Comparison of ENCODE assay signal across 13 cellular contexts in the genomic region with DNA sequence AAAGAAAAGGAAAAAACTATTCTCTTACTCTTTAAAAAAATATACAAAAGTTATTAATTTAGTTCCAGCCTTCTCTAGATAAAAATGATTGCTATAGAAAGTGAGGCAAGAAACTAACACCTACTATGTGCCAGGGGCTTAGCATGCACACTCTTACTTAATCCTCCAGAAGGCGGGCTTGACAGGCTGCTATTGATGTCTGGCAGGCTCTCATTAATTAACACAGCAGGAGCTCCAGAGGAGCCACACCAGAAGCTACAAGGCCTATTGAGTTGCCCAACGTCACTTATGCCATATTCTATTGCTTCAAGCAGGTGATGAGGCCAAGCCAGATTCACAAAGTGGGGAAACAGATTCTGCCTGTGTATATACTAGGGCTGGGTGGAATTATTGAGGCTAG. TPM values are rescaled to one million over a fixed set of nuclear protein-coding genes. Genes with fewer than 3 reads are reported as not detected.
DNase-seq lines count a peak whose midpoint lies in the region; ATAC-seq, FAIRE-seq and TF ChIP-seq lines count a peak whose summit lies in the region.
"Had no signal": no experiment of that assay in that cellular context is flagged by ENCODE, and none has a peak within 500 bp of the region (broad histone marks: within the 10 kb centered on the region; RNA-seq: fewer than 3 reads in every experiment).

No MANE protein-coding gene starts in this region.

- H3K27me3 ChIP-seq in GM23338 (ENCODE audit: insufficient read depth) (no peaks in the 10 kb centered on the region), H1 (replicated peaks in 1 of 4; ENCODE audit: control insufficient read depth in 3 of 4, extremely low read depth in 1 of 4, insufficient read depth in 3 of 4, low read length in 3 of 4) (no peaks in the 10 kb centered on the region), brain microvascular endothelial cell (replicated peaks) (no peaks in the 10 kb centered on the region)

- H2BK15ac ChIP-seq in H1 (ENCODE audit: low read length): no peak overlapping the region

- TF ChIP-seq EP300 in H1 (IDR thresholded peaks at IDR 0.05; ENCODE audit: borderline replicate concordance in 1 of 2, low read depth in 2 of 2, low read length in 2 of 2): no peak

- no peak for TF ChIP-seq POLR2A in H1 (IDR thresholded peaks at IDR 0.05; ENCODE audit: control extremely low read depth in 1 of 2, low read depth in 2 of 2, low read length in 2 of 2)

- H3K36me3 ChIP-seq in GM23338 (ENCODE audit: insufficient read depth): no peaks in the 10 kb centered on the region
- no peaks in the 10 kb centered on the region for H3K36me3 ChIP-seq in H1 (ENCODE audit: control insufficient read depth in 2 of 4, insufficient read depth in 4 of 4, low read length in 3 of 4)
- no peaks in the 10 kb centered on the region for H3K36me3 ChIP-seq in brain microvascular endothelial cell (replicated peaks)

- H3K23me2 ChIP-seq in H1 (ENCODE audit: low read depth, low read length): no peaks in the 10 kb centered on the region

- no peak overlapping the region for H3K56ac ChIP-seq in H1 (replicated peaks; ENCODE audit: insufficient read length, low read depth, low read length)

- WGBS in H1 (ENCODE audit: extremely low coverage in 1 of 2, insufficient coverage in 1 of 2, insufficient read length in 1 of 2, insufficient replicate concordance in 2 of 2, low coverage in 1 of 2, low lambda C conversion rate in 2 of 2, missing lambda C conversion rate in 1 of 2), 2 experiments: 26% methylated on average over 2 of the region's 2 CpGs; no CpG with 5 or more reads in 1 of the 2 experiments

- ATAC-seq in GM23338: peak; percentile 39
- ATAC-seq in activated T-cell treated with anti-CD3 and anti-CD28 coated beads, Interleukin-2, amount 50 U/mL, for 4 hours: no peak

- no peaks in the 10 kb centered on the region for H3K9me2 ChIP-seq in GM23338 (ENCODE audit: insufficient read depth)

- H3K36me3 Mint-ChIP-seq in GM23338 (ENCODE audit: low read depth) (no peaks in the 10 kb centered on the region), progenitor cell of endocrine pancreas (ENCODE audit: insufficient read depth) (no peaks in the 10 kb centered on the region)
- no peaks in the 10 kb centered on the region for H3K36me3 Mint-ChIP-seq in activated T-cell treated with anti-CD3 and anti-CD28 coated beads, Interleukin-2, amount 50 U/mL, for 4 hours (ENCODE audit: insufficient read depth)

- no peak overlapping the region for H2BK120ac ChIP-seq in H1 (replicated peaks; ENCODE audit: low read depth, low read length)

- no peaks in the 10 kb centered on the region; the same call in 2 of the 3 replicates for H3K9me3 Mint-ChIP-seq in GM23338
- H3K9me3 Mint-ChIP-seq in progenitor cell of endocrine pancreas (ENCODE audit: low read depth): no peaks in the 10 kb centered on the region
- no peaks in the 10 kb centered on the region for H3K9me3 Mint-ChIP-seq in activated T-cell treated with anti-CD3 and anti-CD28 coated beads, Interleukin-2, amount 50 U/mL, for 4 hours

- no peak overlapping the region for H3K4ac ChIP-seq in H1 (replicated peaks; ENCODE audit: insufficient read length, low read depth, low read length)

- no peak; a peak in 1 of 4 replicates for TF ChIP-seq RAD21 in H1 (IDR thresholded peaks at IDR 0.05 in 1 of 2, conservative IDR thresholded peaks at IDR 0.05 in 1 of 2; ENCODE audit: low read depth in 2 of 2, low read length in 2 of 2)

- no peak overlapping the region for H3K14ac ChIP-seq in H1 (ENCODE audit: insufficient read length)

- H4K20me1 ChIP-seq in GM23338 (replicated peaks; ENCODE audit: insufficient read depth): no peaks in the 10 kb centered on the region
- H4K20me1 ChIP-seq in H1 (replicated peaks in 1 of 2; ENCODE audit: control insufficient read depth in 1 of 2, insufficient read depth in 2 of 2, low read length in 2 of 2): no peaks in the 10 kb centered on the region

- no peak overlapping the region for H3K27ac Mint-ChIP-seq in GM23338
- H3K27ac Mint-ChIP-seq in progenitor cell of endocrine pancreas: peak overlapping the region; percentile 31

- H3F3A ChIP-seq in GM23338 (replicated peaks; ENCODE audit: low read depth): no peaks in the 10 kb centered on the region

- no peaks in the 10 kb centered on the region for H3K9me3 ChIP-seq in H1 (ENCODE audit: insufficient read depth in 2 of 2, low read depth in 1 of 2, low read length in 1 of 2)

- no peak overlapping the region for H3K4me3 Mint-ChIP-seq in GM23338
- H3K4me3 Mint-ChIP-seq in progenitor cell of endocrine pancreas (ENCODE audit: low read depth): no peak overlapping the region
- no peak overlapping the region for H3K4me3 Mint-ChIP-seq in activated T-cell treated with anti-CD3 and anti-CD28 coated beads, Interleukin-2, amount 50 U/mL, for 4 hours

- peaks cover 26% of the 10 kb centered on the region for H3K4me1 Mint-ChIP-seq in GM23338
- peaks cover 36% of the 10 kb centered on the region for H3K4me1 Mint-ChIP-seq in progenitor cell of endocrine pancreas (ENCODE audit: low read depth)
- peaks cover 10% of the 10 kb centered on the region for H3K4me1 Mint-ChIP-seq in activated T-cell treated with anti-CD3 and anti-CD28 coated beads, Interleukin-2, amount 50 U/mL, for 4 hours (ENCODE audit: low read depth)

- H3K27me3 Mint-ChIP-seq in GM23338 (ENCODE audit: insufficient read depth, low read depth, poor library complexity) (peaks cover 7% of the 10 kb centered on the region), progenitor cell of endocrine pancreas (no peaks in the 10 kb centered on the region)
- no peaks in the 10 kb centered on the region for H3K27me3 Mint-ChIP-seq in activated T-cell treated with anti-CD3 and anti-CD28 coated beads, Interleukin-2, amount 50 U/mL, for 4 hours (ENCODE audit: low read depth)

- H4K8ac ChIP-seq in H1 (ENCODE audit: extremely low read depth, insufficient read depth, low read length): no peak overlapping the region

- H3K79me2 ChIP-seq in GM23338 (replicated peaks; ENCODE audit: insufficient read depth) (no peaks in the 10 kb centered on the region), H1 (ENCODE audit: control insufficient read depth in 1 of 2, insufficient read depth in 2 of 2, low read length in 2 of 2) (no peaks in the 10 kb centered on the region)

- no peak overlapping the region for H2AFZ ChIP-seq in GM23338
- no peak overlapping the region for H2AFZ ChIP-seq in H1 (ENCODE audit: low read length)

- no peak overlapping the region for H3K4me3 ChIP-seq in GM23338
- H3K4me3 ChIP-seq in H1 (ENCODE audit: extremely low read depth in 1 of 4, insufficient read depth in 2 of 4, low read depth in 3 of 4, low read length in 4 of 4): no peak overlapping the region
- no peak overlapping the region for H3K4me3 ChIP-seq in brain microvascular endothelial cell (ENCODE audit: low read depth, low read length)

- in situ Hi-C loops in brain microvascular endothelial cell (cut with HindIII; ENCODE audit: low pct_ligation_motif_present, low sequenced_read_pairs): no loop called here

- no peak overlapping the region for H3K18ac ChIP-seq in H1 (ENCODE audit: extremely low read depth, low read length)

- peaks cover 5% of the 10 kb centered on the region; the same call in 1 of the 2 replicates for H3K4me1 ChIP-seq in GM23338 (ENCODE audit: insufficient read depth)
- peaks cover 0 to 12% (median 8%) of the 10 kb centered on the region in 4 experiments; a peak in 5 of 7 replicates for H3K4me1 ChIP-seq in H1 (replicated peaks in 1 of 4; ENCODE audit: control insufficient read depth in 3 of 4, insufficient read depth in 4 of 4, low read length in 3 of 4)

- no peak for DNase-seq in GM23338 (ENCODE audit: low spot score)
- peak; percentile 78 for DNase-seq in NCI-H345 treated with DMSO at 0.1 percent for 48 hours (lab: John Stamatoyannopoulos, UW; ENCODE audit: unreplicated experiment)
- DNase-seq in H1 (ENCODE audit: low read depth in 1 of 2, low spot score in 2 of 2): no peak
- DNase-seq in progenitor cell of endocrine pancreas (ENCODE audit: low spot score, unreplicated experiment): no peak
- DNase-seq in activated T-cell treated with anti-CD3 and anti-CD28 coated beads, Interleukin-2, amount 50 U/mL, for 4 hours: no peak
- no peak for DNase-seq in hypothalamus (lab: John Stamatoyannopoulos, UW)
- no peak for DNase-seq in NCI-H1694 treated with DMSO at 0.1 percent for 48 hours (lab: John Stamatoyannopoulos, UW)
- DNase-seq in brain microvascular endothelial cell: no peak
- DNase-seq: activated CD4-positive, alpha-beta T cell treated with anti-CD3 and anti-CD28 coated beads, Interleukin-2, amount 50 U/mL, for 4 hours; aorta; dermis blood vessel endothelial cell; EL had no signal

- no peak overlapping the region for H2BK12ac ChIP-seq in H1 (ENCODE audit: low read depth, low read length)

- no peak overlapping the region for H2BK20ac ChIP-seq in H1 (ENCODE audit: low read length)

- CTCF ChIA-PET in H1 (lab: Charles Lee; ENCODE audit: partially characterized antibody): interaction anchor here (0.8 to 9.1 kb wide), 9 partner anchors 30 to 96 kb away, joined by 3 to 72 read pairs (median 5); no protein-coding TSS in a partner anchor

- no peaks in the 10 kb centered on the region for H3K79me1 ChIP-seq in H1 (ENCODE audit: low read depth, low read length)

- H2AK5ac ChIP-seq in H1 (ENCODE audit: low read depth, low read length): no peak overlapping the region

- no peak overlapping the region for H3K9ac ChIP-seq in H1 (replicated peaks in 1 of 4; ENCODE audit: extremely low read depth in 1 of 4, low read depth in 3 of 4, low read length in 3 of 4)

- no peak overlapping the region for H4K5ac ChIP-seq in H1 (ENCODE audit: insufficient read length, low read depth, low read length)

- no peak overlapping the region for H3K27ac ChIP-seq in GM23338 (ENCODE audit: low read depth)
- H3K27ac ChIP-seq in H1 (ENCODE audit: low read depth, low read length): no peak overlapping the region
- no peak overlapping the region for H3K27ac ChIP-seq in brain microvascular endothelial cell

- H3K4me2 ChIP-seq in GM23338 (no peak overlapping the region), H1 (ENCODE audit: insufficient read depth in 1 of 2, low read depth in 2 of 2, low read length in 2 of 2) (no peak overlapping the region)

- POLR2A ChIA-PET in H1 (lab: Charles Lee; ENCODE audit: partially characterized antibody): interaction anchor here (1.4 to 1.8 kb wide), 2 partner anchors 17 to 77 kb away, joined by 4 to 5 read pairs; no protein-coding TSS in a partner anchor

- no peak for FAIRE-seq in H1 (lab: Jason Lieb, UNC)
- FAIRE-seq: islet of Langerhans had no signal

- H3K23ac ChIP-seq in H1 (ENCODE audit: insufficient read length): no peak overlapping the region

- H2BK5ac ChIP-seq in H1 (ENCODE audit: low read depth, low read length): no peak overlapping the region

- H4K91ac ChIP-seq in H1 (replicated peaks; ENCODE audit: insufficient read length, low read length): no peak overlapping the region

- TF ChIP-seq CTCF in GM23338 (conservative IDR thresholded peaks at IDR 0.05; ENCODE audit: low read depth in 2 of 2) (no peak), H1 (IDR thresholded peaks at IDR 0.05; ENCODE audit: control extremely low read depth in 1 of 3, insufficient read depth in 1 of 3, low read depth in 1 of 3, low read length in 3 of 3) (no peak), progenitor cell of endocrine pancreas (IDR thresholded peaks at IDR 0.05; ENCODE audit: unreplicated experiment) (no peak), brain microvascular endothelial cell (IDR thresholded peaks at IDR 0.05; ENCODE audit: low read depth, low read length, missing control alignments) (no peak)

RNA-seq across cellular contexts. Expression of a gene that starts 54.6 kb away (rescaled TPM):
- total RNA-seq in GM23338 (2014; rRNA removed; shearing (Covaris generic)): 82.1 and 101 TPM in 2 replicates
- polyA plus RNA-seq in GM23338 (2016; fragmentation: Nextera tagmentation; extraction: Ambion mirVana): 66.3 and 71.7 TPM in 2 replicates
- total RNA-seq in H1 (2021; fragmentation: NEBNext Ultra II Directional; extraction: Animal tissue kit (Norgen Biotek cat#: 25700)): 84.7 and 85.9 TPM in 2 replicates
- polyA plus RNA-seq in H1 (2011; rRNA removed): 121 and 140 TPM in 2 replicates
- polyA plus RNA-seq in H1 (2011; cell fraction: cytosol; rRNA removed): 113 TPM
- 184 TPM for polyA plus RNA-seq in H1 (2011; cell fraction: nucleus; rRNA removed)
- 63.2 to 84.1 TPM (median 78.8 TPM) in 4 replicates for polyA plus RNA-seq in H1 (2012, experiment 1 of 2)
- polyA plus RNA-seq in H1 (2012, experiment 2 of 2): 4.8 TPM
- polyA plus RNA-seq in H1 (2013, experiment 1 of 2): 61.4 TPM
- polyA plus RNA-seq in H1 (2013, experiment 2 of 2): 59.7 TPM
- 291 and 319 TPM in 2 replicates for polyA minus RNA-seq in H1 (2011; rRNA and poly(A)+ RNA removed)
- polyA minus RNA-seq in H1 (2011; cell fraction: cytosol; rRNA and poly(A)+ RNA removed): 78.7 TPM
- polyA minus RNA-seq in H1 (2011; cell fraction: nucleus; rRNA and poly(A)+ RNA removed): 111 TPM
- total RNA-seq in progenitor cell of endocrine pancreas: 78.7 and 82.3 TPM in 2 replicates
- 10 to 100 TPM; 90.0 to 99.1 (median 92.5) TPM for total RNA-seq in activated T-cell treated with anti-CD3 and anti-CD28 coated beads, Interleukin-2, amount 50 U/mL, for 4 hours
